Comparison of ENCODE assay signal across 15 cellular contexts in the genomic region with DNA sequence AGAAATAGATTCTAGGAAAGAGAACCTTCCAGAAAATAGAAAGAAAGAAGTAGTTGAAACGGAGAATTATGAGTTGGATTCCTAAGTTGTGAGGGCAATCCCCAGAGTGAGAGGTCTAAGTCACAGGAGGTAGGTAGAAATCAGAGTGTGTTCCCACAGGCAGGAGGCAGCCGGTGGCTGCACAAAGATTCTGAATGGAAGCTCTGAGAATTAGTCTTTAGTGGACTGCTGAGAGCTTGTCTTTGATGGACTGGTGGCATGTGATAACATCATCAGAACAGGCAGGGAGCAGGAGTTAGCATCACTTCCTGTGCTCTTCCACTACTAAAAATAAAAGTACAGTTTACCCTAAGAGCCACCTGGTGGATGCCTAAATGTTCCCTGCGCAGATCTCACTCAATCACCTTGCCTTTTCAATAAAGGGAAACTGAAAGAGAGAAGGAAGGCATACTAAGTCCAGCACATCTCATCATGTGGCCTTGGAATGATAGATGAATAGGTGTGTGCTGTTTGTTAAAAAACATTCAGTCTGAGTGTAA.
A peak's percentile ranks its signal among the peaks of the same experiment; 100 is the strongest.
DNase-seq lines count a peak whose midpoint lies in the region; ATAC-seq and TF ChIP-seq lines count a peak whose summit lies in the region.
"Had no signal": no experiment of that assay in that cellular context is flagged by ENCODE, and none has a peak within 500 bp of the region (broad histone marks: within the 10 kb centered on the region; RNA-seq: fewer than 3 reads in every experiment).

No MANE protein-coding gene starts in this region.

- H3K27me3 Mint-ChIP-seq in T-helper 17 cell, result no peaks in the 10 kb centered on the region

- no peaks in the 10 kb centered on the region for H3K36me3 Mint-ChIP-seq in T-helper 17 cell (ENCODE audit: low read depth)
- H3K36me3 Mint-ChIP-seq: activated naive CD4-positive, alpha-beta T cell treated with anti-CD3 and anti-CD28 coated beads, Interleukin-2, amount 50 U/mL, for 72 hours had no signal

- no peak overlapping the region for H3K4me3 Mint-ChIP-seq in T-helper 17 cell

- no peaks in the 10 kb centered on the region for H3K4me1 ChIP-seq in right atrium auricular region
- H3K4me1 ChIP-seq: sigmoid colon had no signal

- no peaks in the 10 kb centered on the region for H3K9me3 ChIP-seq in T-helper 17 cell (ENCODE audit: control insufficient read depth, low read length, poor library complexity, severe bottlenecking)
- no peaks in the 10 kb centered on the region for H3K9me3 ChIP-seq in right atrium auricular region
- H3K9me3 ChIP-seq: sigmoid colon had no signal

- H3K27ac ChIP-seq in right atrium auricular region, result no peak overlapping the region
- H3K27ac ChIP-seq: BLaER1 treated with 17β-estradiol and CSF1 and Interleukin-3, amounts not matched to agents 10 nM and 100 nM; coronary artery; sigmoid colon had no signal

- peak; percentile 8 for DNase-seq in Caki2 (ENCODE audit: low read depth)
- DNase-seq in RKO (ENCODE audit: low spot score), result peak; percentile 14
- no peak for DNase-seq in T-helper 17 cell
- DNase-seq in right atrium auricular region (ENCODE audit: low spot score), result no peak
- no peak for DNase-seq in omental fat pad (ENCODE audit: low spot score)
- DNase-seq in ACHN, result no peak
- DNase-seq: activated CD4-positive, alpha-beta T cell treated with anti-CD3 and anti-CD28 coated beads, Interleukin-2, amount 50 U/mL, for 4 hours; midbrain; NCI-H1694; sigmoid colon had no signal

- no peak overlapping the region for H3K27ac Mint-ChIP-seq in T-helper 17 cell
- H3K27ac Mint-ChIP-seq: activated naive CD4-positive, alpha-beta T cell treated with anti-CD3 and anti-CD28 coated beads, Interleukin-2, amount 50 U/mL, for 72 hours had no signal

- in situ Hi-C loops in Caki2 (cut with HindIII; ENCODE audit: low pct_unique_long_range_greater_than_20kb, low sequenced_read_pairs) (no loop called here), ACHN (cut with HindIII; ENCODE audit: low pct_ligation_motif_present, low pct_unique_long_range_greater_than_20kb, low sequenced_read_pairs) (no loop called here)

- no peaks in the 10 kb centered on the region for H3K27me3 ChIP-seq in right atrium auricular region
- H3K27me3 ChIP-seq: BLaER1 treated with 17β-estradiol and CSF1 and Interleukin-3, amounts not matched to agents 10 nM and 100 nM; sigmoid colon had no signal

- H3K4me1 Mint-ChIP-seq in T-helper 17 cell, result no peaks in the 10 kb centered on the region

- H3K4me3 ChIP-seq in right atrium auricular region, result no peak overlapping the region
- H3K4me3 ChIP-seq: BLaER1 treated with 17β-estradiol and CSF1 and Interleukin-3, amounts not matched to agents 10 nM and 100 nM; coronary artery; sigmoid colon had no signal

- TF ChIP-seq CTCF in right atrium auricular region (IDR thresholded peaks at IDR 0.05) (no peak), omental fat pad (IDR thresholded peaks at IDR 0.05) (no peak)

- ATAC-seq in GM18870 (IDR thresholded peaks at IDR 0.05; ENCODE audit: unreplicated experiment), result peak; percentile 74
- ATAC-seq in HG03095 (IDR thresholded peaks at IDR 0.05; ENCODE audit: unreplicated experiment), result peak; percentile 54
- ATAC-seq in T-helper 17 cell, result no peak
- no peak for ATAC-seq in omental fat pad (ENCODE audit: low FRiP score)
- ATAC-seq: activated naive CD4-positive, alpha-beta T cell treated with anti-CD3 and anti-CD28 coated beads, Interleukin-2, amount 50 U/mL, for 72 hours had no signal

- no peaks in the 10 kb centered on the region for H3K36me3 ChIP-seq in right atrium auricular region
- H3K36me3 ChIP-seq: BLaER1 treated with 17β-estradiol and CSF1 and Interleukin-3, amounts not matched to agents 10 nM and 100 nM; sigmoid colon had no signal

Comparison
In these comparisons a context has a peak if more than half of its experiments do, and no peak if none do; other contexts are left out.
1. DNase-seq: peak in Caki2 (single experiment) and RKO (single experiment); none in T-helper 17 cell (0 of 3), right atrium auricular region (single experiment), omental fat pad (single experiment) and ACHN (single experiment).
2. ATAC-seq: peak in GM18870 (single experiment) and HG03095 (single experiment); none in T-helper 17 cell (single experiment) and omental fat pad (single experiment).